Comparison of ENCODE assay signal across 17 cellular contexts in genomic region chr19:39890755-39891551, GRCh38. TPM values are rescaled to one million over a fixed set of nuclear protein-coding genes. Genes with fewer than 3 reads are reported as not detected.
DNase-seq lines count a peak whose midpoint lies in the region; ATAC-seq, FAIRE-seq and TF ChIP-seq lines count a peak whose summit lies in the region.
"Had no signal": no experiment of that assay in that cellular context is flagged by ENCODE, and none has a peak within 500 bp of the region (broad histone marks: within the 10 kb centered on the region; RNA-seq: fewer than 3 reads in every experiment).

No MANE protein-coding gene starts in this region.

- peak overlapping the region; percentile 35 for H3K4me3 Mint-ChIP-seq in natural killer cell
- H3K4me3 Mint-ChIP-seq in natural killer cell treated with Interleukin-12 subunit alpha and Interleukin-12 subunit beta and Interleukin-15 and Interleukin-18, amount 100 ng/mL, for 72 hours = no peak overlapping the region
- no peak overlapping the region for H3K4me3 Mint-ChIP-seq in neural progenitor cell

- no peak overlapping the region for H3K23ac ChIP-seq in H1 (ENCODE audit: insufficient read length)

- H3K27ac ChIP-seq in H1 (ENCODE audit: low read depth, low read length) (no peak overlapping the region), neural progenitor cell (no peak overlapping the region), upper lobe of right lung (no peak overlapping the region), ascending aorta (no peak overlapping the region)
- H3K27ac ChIP-seq: KMS-11 had no signal

- no peak for FAIRE-seq in H1 (lab: Jason Lieb, UNC)
- FAIRE-seq: G401.6 had no signal

- H3F3A ChIP-seq in neural progenitor cell (ENCODE audit: low read depth) = no peaks in the 10 kb centered on the region

- POLR2A ChIA-PET in H1 (lab: Charles Lee; ENCODE audit: partially characterized antibody) = interaction anchor here (0.6 kb wide), 1 partner anchor 194 kb away, joined by 4 read pairs; no protein-coding TSS in a partner anchor

- ATAC-seq in natural killer cell (peak in 1 of 3 donors; percentile 0), upper lobe of right lung (no peak)
- no peak for ATAC-seq in natural killer cell treated with Interleukin-12 subunit alpha and Interleukin-12 subunit beta and Interleukin-15 and Interleukin-18, amount 100 ng/mL, for 72 hours

- in situ Hi-C loops in ACHN (cut with HindIII; ENCODE audit: low pct_ligation_motif_present, low pct_unique_long_range_greater_than_20kb, low sequenced_read_pairs) = no loop called here

- peaks cover 7 to 9% of the 10 kb centered on the region in 2 donors for H3K4me1 Mint-ChIP-seq in natural killer cell
- peaks cover 6 to 8% of the 10 kb centered on the region in 2 donors for H3K4me1 Mint-ChIP-seq in natural killer cell treated with Interleukin-12 subunit alpha and Interleukin-12 subunit beta and Interleukin-15 and Interleukin-18, amount 100 ng/mL, for 72 hours (ENCODE audit: low read depth in 2 of 2)
- no peaks in the 10 kb centered on the region for H3K4me1 Mint-ChIP-seq in neural progenitor cell

- H3K36me3 Mint-ChIP-seq in natural killer cell = no peaks in the 10 kb centered on the region
- no peaks in the 10 kb centered on the region for H3K36me3 Mint-ChIP-seq in natural killer cell treated with Interleukin-12 subunit alpha and Interleukin-12 subunit beta and Interleukin-15 and Interleukin-18, amount 100 ng/mL, for 72 hours
- no peaks in the 10 kb centered on the region for H3K36me3 Mint-ChIP-seq in neural progenitor cell

- WGBS in H1 (ENCODE audit: extremely low coverage in 1 of 2, insufficient coverage in 1 of 2, insufficient read length in 1 of 2, insufficient replicate concordance in 2 of 2, low coverage in 1 of 2, low lambda C conversion rate in 2 of 2, missing lambda C conversion rate in 1 of 2), 2 experiments = 83% methylated on average over 17 of the region's 17 CpGs; no CpG with 5 or more reads in 1 of the 2 experiments

- H3K9me3 Mint-ChIP-seq in natural killer cell (no peaks in the 10 kb centered on the region), neural progenitor cell (no peaks in the 10 kb centered on the region)
- H3K9me3 Mint-ChIP-seq in natural killer cell treated with Interleukin-12 subunit alpha and Interleukin-12 subunit beta and Interleukin-15 and Interleukin-18, amount 100 ng/mL, for 72 hours = no peaks in the 10 kb centered on the region
- H3K9me3 Mint-ChIP-seq: CD4-positive, CD25-positive, alpha-beta regulatory T cell had no signal

- no peak overlapping the region for H4K91ac ChIP-seq in H1 (replicated peaks; ENCODE audit: insufficient read length, low read length)

- TF ChIP-seq POLR2A in H1 (IDR thresholded peaks at IDR 0.05; ENCODE audit: control extremely low read depth in 1 of 2, low read depth in 2 of 2, low read length in 2 of 2) = no peak

- no peak overlapping the region for H3K4me3 ChIP-seq in H1 (ENCODE audit: extremely low read depth in 1 of 4, insufficient read depth in 2 of 4, low read depth in 3 of 4, low read length in 4 of 4)
- no peak overlapping the region for H3K4me3 ChIP-seq in neural progenitor cell
- H3K4me3 ChIP-seq in upper lobe of right lung = no peak overlapping the region
- no peak overlapping the region for H3K4me3 ChIP-seq in ascending aorta
- H3K4me3 ChIP-seq: MG63 had no signal

- no peak overlapping the region for H2AFZ ChIP-seq in H1 (ENCODE audit: low read length)
- H2AFZ ChIP-seq in neural progenitor cell (replicated peaks) = no peak overlapping the region

- intact Hi-C loops in natural killer cell (cut with micrococcal nuclease) (loop anchor here (5.0 kb wide), 1 partner anchor 81 kb away; the partner anchor contains the start of gene PSMC4), upper lobe of right lung (cut with DNase I) (no loop called here), ascending aorta (cut with DNase I) (no loop called here)

- H2BK120ac ChIP-seq in H1 (replicated peaks; ENCODE audit: low read depth, low read length) = no peak overlapping the region

- TF ChIP-seq CTCF in natural killer cell (IDR thresholded peaks at IDR 0.05) (no peak), H1 (IDR thresholded peaks at IDR 0.05; ENCODE audit: control extremely low read depth in 1 of 3, insufficient read depth in 1 of 3, low read depth in 1 of 3, low read length in 3 of 3) (no peak), neural progenitor cell (IDR thresholded peaks at IDR 0.05) (no peak), upper lobe of right lung (IDR thresholded peaks at IDR 0.05) (no peak), ascending aorta (IDR thresholded peaks at IDR 0.05) (no peak)

- H3K14ac ChIP-seq in H1 (ENCODE audit: insufficient read length) = no peak overlapping the region

- H2BK5ac ChIP-seq in H1 (ENCODE audit: low read depth, low read length) = no peak overlapping the region

- TF ChIP-seq RAD21 in H1 (IDR thresholded peaks at IDR 0.05 in 1 of 2, conservative IDR thresholded peaks at IDR 0.05 in 1 of 2; ENCODE audit: low read depth in 2 of 2, low read length in 2 of 2) = no peak

- H2BK12ac ChIP-seq in H1 (ENCODE audit: low read depth, low read length) = no peak overlapping the region; the same call in 1 of the 2 replicates

- H3K9ac ChIP-seq in H1 (replicated peaks in 1 of 4; ENCODE audit: extremely low read depth in 1 of 4, low read depth in 3 of 4, low read length in 3 of 4) (no peak overlapping the region), neural progenitor cell (no peak overlapping the region)
- H3K9ac ChIP-seq: KMS-11 had no signal

- H3K9me3 ChIP-seq in H1 (ENCODE audit: insufficient read depth in 2 of 2, low read depth in 1 of 2, low read length in 1 of 2) (no peaks in the 10 kb centered on the region), neural progenitor cell (ENCODE audit: low read depth) (no peaks in the 10 kb centered on the region), upper lobe of right lung (no peaks in the 10 kb centered on the region), ascending aorta (no peaks in the 10 kb centered on the region)
- H3K9me3 ChIP-seq: MG63 had no signal

- H3K27ac Mint-ChIP-seq in natural killer cell (peak overlapping the region in 1 of 2 donors; percentile 17), neural progenitor cell (peak overlapping the region; percentile 10)
- peak overlapping the region in 1 of 2 donors; percentile 66 for H3K27ac Mint-ChIP-seq in natural killer cell treated with Interleukin-12 subunit alpha and Interleukin-12 subunit beta and Interleukin-15 and Interleukin-18, amount 100 ng/mL, for 72 hours

- H3K4me2 ChIP-seq in H1 (ENCODE audit: insufficient read depth in 1 of 2, low read depth in 2 of 2, low read length in 2 of 2) (no peak overlapping the region), neural progenitor cell (no peak overlapping the region)
- H3K4me2 ChIP-seq: KMS-11 had no signal

- H3K56ac ChIP-seq in H1 (replicated peaks; ENCODE audit: insufficient read length, low read depth, low read length) = no peak overlapping the region

- no peaks in the 10 kb centered on the region for H3K36me3 ChIP-seq in H1 (ENCODE audit: control insufficient read depth in 2 of 4, insufficient read depth in 4 of 4, low read length in 3 of 4)
- H3K36me3 ChIP-seq in neural progenitor cell = no peaks in the 10 kb centered on the region
- no peaks in the 10 kb centered on the region for H3K36me3 ChIP-seq in upper lobe of right lung
- H3K36me3 ChIP-seq in ascending aorta = no peaks in the 10 kb centered on the region
- H3K36me3 ChIP-seq: MG63 had no signal

- no peak overlapping the region for H3K4ac ChIP-seq in H1 (replicated peaks; ENCODE audit: insufficient read length, low read depth, low read length)

- H3K23me2 ChIP-seq in H1 (ENCODE audit: low read depth, low read length) = no peaks in the 10 kb centered on the region; the same call in 1 of the 2 replicates

- no peak overlapping the region for H2BK15ac ChIP-seq in H1 (ENCODE audit: low read length)

- H3K18ac ChIP-seq in H1 (ENCODE audit: extremely low read depth, low read length) = no peak overlapping the region

- H3K27me3 ChIP-seq in H1 (replicated peaks in 1 of 4; ENCODE audit: control insufficient read depth in 3 of 4, extremely low read depth in 1 of 4, insufficient read depth in 3 of 4, low read length in 3 of 4) = no peaks in the 10 kb centered on the region
- no peaks in the 10 kb centered on the region for H3K27me3 ChIP-seq in neural progenitor cell
- peaks cover 10% of the 10 kb centered on the region for H3K27me3 ChIP-seq in upper lobe of right lung
- H3K27me3 ChIP-seq in ascending aorta = no peaks in the 10 kb centered on the region
- H3K27me3 ChIP-seq: MG63 had no signal

- H4K20me1 ChIP-seq in H1 (replicated peaks in 1 of 2; ENCODE audit: control insufficient read depth in 1 of 2, insufficient read depth in 2 of 2, low read length in 2 of 2) (no peaks in the 10 kb centered on the region), neural progenitor cell (ENCODE audit: low read depth) (no peaks in the 10 kb centered on the region)

- no peak for TF ChIP-seq EP300 in H1 (IDR thresholded peaks at IDR 0.05; ENCODE audit: borderline replicate concordance in 1 of 2, low read depth in 2 of 2, low read length in 2 of 2)

- H3K4me1 ChIP-seq in H1 (replicated peaks in 1 of 4; ENCODE audit: control insufficient read depth in 3 of 4, insufficient read depth in 4 of 4, low read length in 3 of 4) = no peaks in the 10 kb centered on the region
- no peaks in the 10 kb centered on the region for H3K4me1 ChIP-seq in neural progenitor cell
- no peaks in the 10 kb centered on the region for H3K4me1 ChIP-seq in upper lobe of right lung
- no peaks in the 10 kb centered on the region for H3K4me1 ChIP-seq in ascending aorta

- no peak overlapping the region for H2BK20ac ChIP-seq in H1 (ENCODE audit: low read length)

- no peaks in the 10 kb centered on the region for H3K27me3 Mint-ChIP-seq in natural killer cell (ENCODE audit: low read depth in 2 of 2)
- H3K27me3 Mint-ChIP-seq in natural killer cell treated with Interleukin-12 subunit alpha and Interleukin-12 subunit beta and Interleukin-15 and Interleukin-18, amount 100 ng/mL, for 72 hours = no peaks in the 10 kb centered on the region
- peaks cover 5% of the 10 kb centered on the region for H3K27me3 Mint-ChIP-seq in neural progenitor cell (ENCODE audit: insufficient read depth, low read depth)
- H3K27me3 Mint-ChIP-seq: CD4-positive, CD25-positive, alpha-beta regulatory T cell had no signal

- H3K79me2 ChIP-seq in H1 (ENCODE audit: control insufficient read depth in 1 of 2, insufficient read depth in 2 of 2, low read length in 2 of 2) (no peaks in the 10 kb centered on the region), neural progenitor cell (ENCODE audit: low read depth) (no peaks in the 10 kb centered on the region)

- H4K8ac ChIP-seq in H1 (ENCODE audit: extremely low read depth, insufficient read depth, low read length) = peak overlapping the region; percentile 38; the same call in 1 of the 2 replicates

- no peak overlapping the region for H4K5ac ChIP-seq in H1 (ENCODE audit: insufficient read length, low read depth, low read length)

- CTCF ChIA-PET in H1 (lab: Charles Lee; ENCODE audit: partially characterized antibody) = interaction anchor here (0.6 to 1.9 kb wide), 4 partner anchors 48 to 330 kb away, joined by 3 to 6 read pairs (median 5); no protein-coding TSS in a partner anchor

- DNase-seq in natural killer cell (no peak), H1 (ENCODE audit: low read depth in 1 of 2, low spot score in 2 of 2) (no peak), neural progenitor cell (ENCODE audit: low spot score) (no peak), upper lobe of right lung (peak; percentile 53), ACHN (no peak), A172 (ENCODE audit: low spot score) (no peak), ascending aorta (ENCODE audit: low spot score in 2 of 2) (no peak)
- no peak for DNase-seq in natural killer cell treated with Interleukin-12 subunit alpha and Interleukin-12 subunit beta and Interleukin-15 and Interleukin-18, amount 100 ng/mL, for 72 hours (ENCODE audit: low spot score)
- DNase-seq: AML-193; CD4-positive, CD25-positive, alpha-beta regulatory T cell; DMS79; MG63; NCI-H1105; NCI-H187; NCI-H774 had no signal

- no peak overlapping the region for H2AK5ac ChIP-seq in H1 (ENCODE audit: low read depth, low read length)

- no peaks in the 10 kb centered on the region for H3K79me1 ChIP-seq in H1 (ENCODE audit: low read depth, low read length)

RNA-seq across cellular contexts. Expression of gene FCGBP, which starts 43.5 kb away (rescaled TPM):
- 10 to 100 TPM; 10.6 to 25.1 (median 17.3) TPM for total RNA-seq in natural killer cell
- 1 to 10 TPM; 3.4 to 6.6 TPM for total RNA-seq in natural killer cell treated with Interleukin-12 subunit alpha and Interleukin-12 subunit beta and Interleukin-15 and Interleukin-18, amount 100 ng/mL, for 72 hours
- 2.9 and 3.1 TPM in 2 replicates for total RNA-seq in H1 (2021; fragmentation: NEBNext Ultra II Directional; extraction: Animal tissue kit (Norgen Biotek cat#: 25700))
- 1.1 and 2.6 TPM in 2 replicates for polyA plus RNA-seq in H1 (2011; rRNA removed)
- 2.0 TPM for polyA plus RNA-seq in H1 (2011; cell fraction: cytosol; rRNA removed)
- polyA plus RNA-seq in H1 (2011; cell fraction: nucleus; rRNA removed) = 7.4 TPM
- 1.6 to 3.0 TPM (median 2.0 TPM) in 4 replicates for polyA plus RNA-seq in H1 (2012, experiment 1 of 2)
- polyA plus RNA-seq in H1 (2012, experiment 2 of 2) = 1.2 TPM
- 0.61 TPM for polyA plus RNA-seq in H1 (2013, experiment 1 of 2)
- polyA plus RNA-seq in H1 (2013, experiment 2 of 2) = 0.55 TPM
- polyA minus RNA-seq in H1 (2011; rRNA and poly(A)+ RNA removed) = 1.2 and 2.8 TPM in 2 replicates
- polyA minus RNA-seq in H1 (2011; cell fraction: cytosol; rRNA and poly(A)+ RNA removed) = 4.7 TPM
- polyA minus RNA-seq in H1 (2011; cell fraction: nucleus; rRNA and poly(A)+ RNA removed) = 7.3 TPM
- 0.06 and 0.22 TPM in 2 replicates for total RNA-seq in neural progenitor cell (ENCODE audit: low replicate concordance)
- 10.3 TPM for total RNA-seq in upper lobe of right lung
- 0.07 TPM in 1 of 2 replicates, not detected in the other for total RNA-seq in A172 (2014; rRNA removed; shearing (Covaris generic))
- 21.2 TPM for total RNA-seq in ascending aorta

RNA-seq across cellular contexts. Expression of gene FBL, which starts 44.8 kb away (rescaled TPM):
- total RNA-seq in natural killer cell (100 to 1,000 TPM; 181 to 213 (median 201) TPM), neural progenitor cell (ENCODE audit: low replicate concordance) (386 and 428 TPM in 2 replicates), upper lobe of right lung (123 TPM), ascending aorta (92.1 TPM)
- 100 to 1,000 TPM; 304 to 505 TPM for total RNA-seq in natural killer cell treated with Interleukin-12 subunit alpha and Interleukin-12 subunit beta and Interleukin-15 and Interleukin-18, amount 100 ng/mL, for 72 hours
- total RNA-seq in H1 (2021; fragmentation: NEBNext Ultra II Directional; extraction: Animal tissue kit (Norgen Biotek cat#: 25700)) = 790 and 809 TPM in 2 replicates
- 1,361 and 1,596 TPM in 2 replicates for polyA plus RNA-seq in H1 (2011; rRNA removed)
- 1,243 TPM for polyA plus RNA-seq in H1 (2011; cell fraction: cytosol; rRNA removed)
- 952 TPM for polyA plus RNA-seq in H1 (2011; cell fraction: nucleus; rRNA removed)
- 966 to 1,051 TPM (median 1,032 TPM) in 4 replicates for polyA plus RNA-seq in H1 (2012, experiment 1 of 2)
- 913 TPM for polyA plus RNA-seq in H1 (2012, experiment 2 of 2)
- polyA plus RNA-seq in H1 (2013, experiment 1 of 2) = 573 TPM
- 620 TPM for polyA plus RNA-seq in H1 (2013, experiment 2 of 2)
- polyA minus RNA-seq in H1 (2011; rRNA and poly(A)+ RNA removed) = 1,139 and 1,169 TPM in 2 replicates
- polyA minus RNA-seq in H1 (2011; cell fraction: cytosol; rRNA and poly(A)+ RNA removed) = 277 TPM
- polyA minus RNA-seq in H1 (2011; cell fraction: nucleus; rRNA and poly(A)+ RNA removed) = 150 TPM
- total RNA-seq in A172 (2014; rRNA removed; shearing (Covaris generic)) = 168 and 192 TPM in 2 replicates

RNA-seq across cellular contexts. Expression of gene DYRK1B, which starts 57.0 kb away (rescaled TPM):
- 10 to 100 TPM; 27.5 to 54.2 (median 43.8) TPM for total RNA-seq in natural killer cell
- total RNA-seq in natural killer cell treated with Interleukin-12 subunit alpha and Interleukin-12 subunit beta and Interleukin-15 and Interleukin-18, amount 100 ng/mL, for 72 hours = 10 to 100 TPM in 1 of 2 donors, 1 to 10 TPM in 1; 7.5 to 10.5 TPM
- total RNA-seq in H1 (2021; fragmentation: NEBNext Ultra II Directional; extraction: Animal tissue kit (Norgen Biotek cat#: 25700)) = 14.8 and 15.8 TPM in 2 replicates
- 6.9 and 13.6 TPM in 2 replicates for polyA plus RNA-seq in H1 (2011; rRNA removed)
- 4.5 TPM for polyA plus RNA-seq in H1 (2011; cell fraction: cytosol; rRNA removed)
- 18.1 TPM for polyA plus RNA-seq in H1 (2011; cell fraction: nucleus; rRNA removed)
- 6.9 to 16.5 TPM (median 11.2 TPM) in 4 replicates for polyA plus RNA-seq in H1 (2012, experiment 1 of 2)
- 10.4 TPM for polyA plus RNA-seq in H1 (2012, experiment 2 of 2)
- 9.1 TPM for polyA plus RNA-seq in H1 (2013, experiment 1 of 2)
- 9.4 TPM for polyA plus RNA-seq in H1 (2013, experiment 2 of 2)
- polyA minus RNA-seq in H1 (2011; rRNA and poly(A)+ RNA removed) = 4.7 and 13.1 TPM in 2 replicates
- 12.2 TPM for polyA minus RNA-seq in H1 (2011; cell fraction: cytosol; rRNA and poly(A)+ RNA removed)
- 11.7 TPM for polyA minus RNA-seq in H1 (2011; cell fraction: nucleus; rRNA and poly(A)+ RNA removed)
- total RNA-seq in neural progenitor cell (ENCODE audit: low replicate concordance) = 7.8 and 26.8 TPM in 2 replicates
- 16.7 TPM for total RNA-seq in upper lobe of right lung
- 12.5 and 13.0 TPM in 2 replicates for total RNA-seq in A172 (2014; rRNA removed; shearing (Covaris generic))
- 34.7 TPM for total RNA-seq in ascending aorta
